ENCODE assay signal across 9 cellular contexts in genomic region chr19:996051-996838, GRCh38.
A peak's percentile ranks its signal among the peaks of the same experiment; 100 is the strongest.
DNase-seq lines count a peak whose midpoint lies in the region; ATAC-seq and TF ChIP-seq lines count a peak whose summit lies in the region.
"Had no signal": no experiment of that assay in that cellular context is flagged by ENCODE, and none has a peak within 500 bp of the region (broad histone marks: within the 10 kb centered on the region; RNA-seq: fewer than 3 reads in every experiment).

No MANE protein-coding gene starts in this region.

- ATAC-seq in GM21528 (IDR thresholded peaks at IDR 0.05; ENCODE audit: low FRiP score, unreplicated experiment), result no peak

- H3K4me3 ChIP-seq in fibroblast of mammary gland (ENCODE audit: control insufficient read depth, low read depth, low read length), result no peak overlapping the region

- no peak for TF ChIP-seq CTCF in fibroblast of mammary gland (conservative IDR thresholded peaks at IDR 0.05; ENCODE audit: control insufficient read depth, insufficient read depth, low read depth, low read length)

- DNase-seq in EH (ENCODE audit: low read depth) (peak; percentile 58), NCI-H2227 (lab: John Stamatoyannopoulos, UW; ENCODE audit: unreplicated experiment) (peak; percentile 52), fibroblast of mammary gland (ENCODE audit: low read depth) (peak; percentile 62), NCI-H510A treated with DMSO at 0.1 percent for 48 hours (lab: John Stamatoyannopoulos, UW) (no peak), kidney glomerular epithelial cell (lab: John Stamatoyannopoulos, UW) (no peak)
- peak; percentile 81 for DNase-seq in activated CD8-positive, alpha-beta memory T cell treated with anti-CD3 and anti-CD28 coated beads, Interleukin-2, amount 50 U/mL, for 4 hours
- DNase-seq in stimulated activated CD4-positive, alpha-beta T cell treated with anti-CD3 and anti-CD28 coated beads, Interleukin-1b, Interleukin-23, amount 100 ng/mL, for 4 hours (ENCODE audit: low read depth in 2 of 2), result peak; percentile 49 to 52
- DNase-seq: left cardiac atrium had no signal

Comparison
In these comparisons a context has a peak if more than half of its experiments do, and no peak if none do; other contexts are left out.
1. DNase-seq: peak in EH (single experiment), NCI-H2227 (single experiment), activated CD8-positive, alpha-beta memory T cell treated with anti-CD3 and anti-CD28 coated beads, Interleukin-2, amount 50 U/mL, for 4 hours (single experiment), fibroblast of mammary gland (single experiment) and stimulated activated CD4-positive, alpha-beta T cell treated with anti-CD3 and anti-CD28 coated beads, Interleukin-1b, Interleukin-23, amount 100 ng/mL, for 4 hours (2 of 2); none in NCI-H510A treated with DMSO at 0.1 percent for 48 hours (single experiment) and kidney glomerular epithelial cell (single experiment).